ENCODE assay signal across 16 cellular contexts in genomic region chr3:40701016-40701588, GRCh38.
DNase-seq lines count a peak whose midpoint lies in the region; ATAC-seq and TF ChIP-seq lines count a peak whose summit lies in the region.
"Had no signal": no experiment of that assay in that cellular context is flagged by ENCODE, and none has a peak within 500 bp of the region (broad histone marks: within the 10 kb centered on the region; RNA-seq: fewer than 3 reads in every experiment).

No MANE protein-coding gene starts in this region.

- intact Hi-C loops in Right ventricle myocardium inferior (cut with DNase I) (no loop called here), left ventricle myocardium inferior (cut with micrococcal nuclease) (no loop called here)

- H3K36me3 Mint-ChIP-seq in mesothelial cell of epicardium: peaks cover 6% of the 10 kb centered on the region
- peaks cover 14% of the 10 kb centered on the region for H3K36me3 Mint-ChIP-seq in glutamatergic neuron (ENCODE audit: unreplicated experiment)
- H3K36me3 Mint-ChIP-seq: CD4-positive, CD25-positive, alpha-beta regulatory T cell had no signal

- TF ChIP-seq CTCF in left ventricle myocardium inferior (IDR thresholded peaks at IDR 0.05; ENCODE audit: borderline replicate concordance) (no peak), mesothelial cell of epicardium (IDR thresholded peaks at IDR 0.05; ENCODE audit: unreplicated experiment) (no peak), glutamatergic neuron (IDR thresholded peaks at IDR 0.05; ENCODE audit: partially characterized antibody, unreplicated experiment) (no peak)

- no peaks in the 10 kb centered on the region for H3K27me3 ChIP-seq in left ventricle myocardium inferior (ENCODE audit: low read depth)
- H3K27me3 ChIP-seq: BLaER1 treated with 17β-estradiol and CSF1 and Interleukin-3, amounts not matched to agents 10 nM and 100 nM had no signal

- H3K27me3 Mint-ChIP-seq in mesothelial cell of epicardium (ENCODE audit: low read depth): no peaks in the 10 kb centered on the region
- no peaks in the 10 kb centered on the region for H3K27me3 Mint-ChIP-seq in glutamatergic neuron (ENCODE audit: unreplicated experiment)

- peaks cover 5% of the 10 kb centered on the region for H3K4me1 ChIP-seq in left ventricle myocardium inferior
- H3K4me1 ChIP-seq: BLaER1 treated with 17β-estradiol and CSF1 and Interleukin-3, amounts not matched to agents 10 nM and 100 nM had no signal

- no peak overlapping the region for H3K27ac ChIP-seq in left ventricle myocardium inferior (replicated peaks)
- H3K27ac ChIP-seq: BLaER1 treated with 17β-estradiol and CSF1 and Interleukin-3, amounts not matched to agents 10 nM and 100 nM; GM23248; HL-60 had no signal

- no peaks in the 10 kb centered on the region for H3K36me3 ChIP-seq in left ventricle myocardium inferior
- H3K36me3 ChIP-seq: BLaER1 treated with 17β-estradiol and CSF1 and Interleukin-3, amounts not matched to agents 10 nM and 100 nM had no signal

- no peaks in the 10 kb centered on the region for H3K4me1 Mint-ChIP-seq in mesothelial cell of epicardium
- H3K4me1 Mint-ChIP-seq in glutamatergic neuron (ENCODE audit: low read depth, unreplicated experiment): no peaks in the 10 kb centered on the region
- H3K4me1 Mint-ChIP-seq: CD4-positive, CD25-positive, alpha-beta regulatory T cell had no signal

- DNase-seq in Right ventricle myocardium inferior (ENCODE audit: missing footprints) (no peak), left ventricle myocardium inferior (no peak), OCI-M1 (lab: John Stamatoyannopoulos, UW) (peak; percentile 5), myocyte (ENCODE audit: low read depth) (peak; percentile 41), mesothelial cell of epicardium (ENCODE audit: low spot score in 2 of 2, unreplicated experiment in 2 of 2) (no peak), glutamatergic neuron (no peak), NCI-H1417 treated with DMSO at 0.1 percent for 48 hours (lab: John Stamatoyannopoulos, UW) (no peak)
- DNase-seq: ACHN; CD4-positive, CD25-positive, alpha-beta regulatory T cell; DMS79 treated with DMSO at 0.1 percent for 48 hours; EL; GM23248 had no signal

- no peak overlapping the region for H3K27ac Mint-ChIP-seq in mesothelial cell of epicardium
- no peak overlapping the region for H3K27ac Mint-ChIP-seq in glutamatergic neuron (ENCODE audit: unreplicated experiment)

- H3K9me3 Mint-ChIP-seq in mesothelial cell of epicardium: peaks cover 42% of the 10 kb centered on the region
- peaks cover 9% of the 10 kb centered on the region for H3K9me3 Mint-ChIP-seq in glutamatergic neuron (ENCODE audit: unreplicated experiment)

- H3K4me3 ChIP-seq in left ventricle myocardium inferior: no peak overlapping the region
- H3K4me3 ChIP-seq: BLaER1 treated with 17β-estradiol and CSF1 and Interleukin-3, amounts not matched to agents 10 nM and 100 nM; GM23248 had no signal

- no peak overlapping the region for H3K4me3 Mint-ChIP-seq in mesothelial cell of epicardium
- no peak overlapping the region for H3K4me3 Mint-ChIP-seq in glutamatergic neuron (ENCODE audit: unreplicated experiment)
- H3K4me3 Mint-ChIP-seq: CD4-positive, CD25-positive, alpha-beta regulatory T cell had no signal

- ATAC-seq in Right ventricle myocardium inferior: peak; percentile 44
- ATAC-seq in esophagus mucosa: peak; percentile 22
- ATAC-seq: HCT116 had no signal

- H3K9me3 ChIP-seq in left ventricle myocardium inferior (replicated peaks): peaks cover 14% of the 10 kb centered on the region

Comparison
In these comparisons a context has a peak if more than half of its experiments do, and no peak if none do; other contexts are left out.
1. DNase-seq: peak in OCI-M1 (single experiment) and myocyte (single experiment); none in Right ventricle myocardium inferior (single experiment), left ventricle myocardium inferior (single experiment), mesothelial cell of epicardium (0 of 2), glutamatergic neuron (single experiment) and NCI-H1417 treated with DMSO at 0.1 percent for 48 hours (single experiment).